ENCODE assay signal across 17 cellular contexts in the genomic region with DNA sequence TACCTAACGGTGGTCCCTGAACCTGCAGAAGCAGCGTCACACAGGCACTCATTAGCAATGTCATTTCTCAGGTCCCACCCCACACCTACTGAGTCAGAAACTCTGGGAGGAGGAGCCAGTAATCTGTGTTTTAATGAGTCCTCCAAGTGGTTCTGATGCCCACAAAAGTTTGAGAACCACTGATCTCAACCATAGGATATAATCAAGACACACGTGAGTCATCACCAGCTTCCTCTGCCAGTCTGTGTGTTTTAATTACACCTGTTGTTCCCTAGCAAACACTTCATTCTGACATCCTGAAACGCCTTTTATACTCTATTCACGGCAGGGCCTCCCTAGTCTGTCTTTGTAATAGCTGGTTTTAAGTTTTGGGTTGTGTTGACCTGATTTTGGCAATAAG. TPM values are rescaled to one million over a fixed set of nuclear protein-coding genes. Genes with fewer than 3 reads are reported as not detected.
A peak's percentile ranks its signal among the peaks of the same experiment; 100 is the strongest.
DNase-seq lines count a peak whose midpoint lies in the region; ATAC-seq and TF ChIP-seq lines count a peak whose summit lies in the region.
"Had no signal": no experiment of that assay in that cellular context is flagged by ENCODE, and none has a peak within 500 bp of the region (broad histone marks: within the 10 kb centered on the region; RNA-seq: fewer than 3 reads in every experiment).

No MANE protein-coding gene starts in this region.

- H3K9ac ChIP-seq in mammary epithelial cell (ENCODE audit: insufficient read depth, low read length): no peak overlapping the region
- H3K9ac ChIP-seq: BLaER1 had no signal

- no peaks in the 10 kb centered on the region for H3K79me2 ChIP-seq in mammary epithelial cell (ENCODE audit: insufficient read depth, low read length)

- H3K4me2 ChIP-seq in mammary epithelial cell (ENCODE audit: insufficient read depth, low read depth, low read length): no peak overlapping the region
- H3K4me2 ChIP-seq: BLaER1 had no signal

- no peaks in the 10 kb centered on the region for H4K20me1 ChIP-seq in mammary epithelial cell (ENCODE audit: insufficient read depth, low read length)
- H4K20me1 ChIP-seq: BLaER1 had no signal

- in situ Hi-C loops in mammary epithelial cell (cut with MboI; ENCODE audit: low sequenced_read_pairs in 2 of 2): loop anchor here in 1 of 2 donors (25.0 kb wide), 1 partner anchor 595 kb away; a partner anchor contains a TSS

- BruUV-seq in mammary epithelial cell (replicated peaks; lab: Mats Ljungman, UMichigan): no TSS peak

- H3K27ac ChIP-seq in mammary epithelial cell (ENCODE audit: insufficient read depth, low read depth, low read length) (no peak overlapping the region), right cardiac atrium (ENCODE audit: low read length) (no peak overlapping the region)
- H3K27ac ChIP-seq: 22Rv1, BLaER1 had no signal

- no peaks in the 10 kb centered on the region for H3K36me3 ChIP-seq in mucosa of descending colon (ENCODE audit: low read depth)
- H3K36me3 ChIP-seq in mammary epithelial cell (ENCODE audit: insufficient read depth, low read length): no peaks in the 10 kb centered on the region
- H3K36me3 ChIP-seq: BLaER1 had no signal

- peak; percentile 22 for ATAC-seq in mucosa of descending colon
- ATAC-seq in right cardiac atrium: no peak

- H3K4me1 ChIP-seq in mucosa of descending colon (ENCODE audit: low read depth) (no peaks in the 10 kb centered on the region), mammary epithelial cell (ENCODE audit: insufficient read depth, low read length) (no peaks in the 10 kb centered on the region), right cardiac atrium (ENCODE audit: control insufficient read depth, insufficient read depth, low read length) (peaks cover 7% of the 10 kb centered on the region)
- H3K4me1 ChIP-seq: BLaER1 had no signal

- WGBS in mammary epithelial cell (ENCODE audit: low coverage, missing lambda C conversion rate): 51% methylated on average over 4 of the region's 5 CpGs
- WGBS in right cardiac atrium: 88% methylated on average over 5 of the region's 5 CpGs

- TF ChIP-seq CTCF in mucosa of descending colon (IDR thresholded peaks at IDR 0.05) (no peak), mammary epithelial cell (conservative IDR thresholded peaks at IDR 0.05 in 1 of 2, IDR thresholded peaks at IDR 0.05 in 1 of 2; ENCODE audit: extremely low read depth in 1 of 2, insufficient read depth in 1 of 2, low read depth in 1 of 2, low read length in 2 of 2) (no peak)

- H2AFZ ChIP-seq in mammary epithelial cell (ENCODE audit: low read depth, low read length): no peak overlapping the region

- H3K9me3 ChIP-seq in mucosa of descending colon (no peaks in the 10 kb centered on the region), mammary epithelial cell (replicated peaks; ENCODE audit: insufficient read depth, low read length) (no peaks in the 10 kb centered on the region), right cardiac atrium (ENCODE audit: control insufficient read depth, low read length) (no peaks in the 10 kb centered on the region)
- H3K9me3 ChIP-seq: BLaER1 had no signal

- no peaks in the 10 kb centered on the region for H3K27me3 ChIP-seq in mammary epithelial cell (ENCODE audit: insufficient read depth, low read length)
- no peaks in the 10 kb centered on the region for H3K27me3 ChIP-seq in right cardiac atrium (ENCODE audit: control insufficient read depth, insufficient read depth)
- H3K27me3 ChIP-seq: BLaER1 had no signal

- CTCF ChIA-PET in mammary epithelial cell (lab: Charles Lee; ENCODE audit: low non-redundant PET): no interaction called here

- H3K4me3 ChIP-seq in mucosa of descending colon: no peak overlapping the region
- H3K4me3 ChIP-seq in mammary epithelial cell (replicated peaks in 1 of 3; ENCODE audit: insufficient read depth in 1 of 3, low read depth in 2 of 3, low read length in 3 of 3): no peak overlapping the region
- no peak overlapping the region for H3K4me3 ChIP-seq in right cardiac atrium (ENCODE audit: low read length)
- H3K4me3 ChIP-seq: BLaER1 had no signal

- intact Hi-C loops in mucosa of descending colon (cut with DNase I, micrococcal nuclease): no loop called here
- intact Hi-C loops in mammary epithelial cell (cut with micrococcal nuclease): no loop called here
- intact Hi-C loops in right cardiac atrium (cut with DNase I): no loop called here

- peak; percentile 22 for DNase-seq in NCI-H146 (lab: John Stamatoyannopoulos, UW)
- no peak for DNase-seq in NCI-H146 treated with DMSO at 0.1 percent for 48 hours (lab: John Stamatoyannopoulos, UW; ENCODE audit: unreplicated experiment)
- DNase-seq in M059J (ENCODE audit: low read depth): peak; percentile 28
- peak; percentile 59 for DNase-seq in NCI-H345 (lab: John Stamatoyannopoulos, UW)
- no peak for DNase-seq in mucosa of descending colon
- no peak for DNase-seq in COLO668 (lab: John Stamatoyannopoulos, UW; ENCODE audit: unreplicated experiment)
- no peak for DNase-seq in mammary epithelial cell
- DNase-seq in right cardiac atrium: no peak
- DNase-seq: CD8-positive, alpha-beta memory T cell; DMS 273 treated with DMSO at 0.1 percent for 48 hours; HCEC 1CT; Karpas-422; NCI-H1694 treated with DMSO at 0.1 percent for 48 hours; NCI-H82; SHP77 treated with DMSO at 0.1 percent for 48 hours had no signal

- dilution Hi-C loops in mammary epithelial cell (cut with HindIII; ENCODE audit: low sequenced_read_pairs): no loop called here

RNA-seq across cellular contexts. Expression of a gene that starts 5.8 kb away (rescaled TPM):
- total RNA-seq in M059J (2014; rRNA removed; shearing (Covaris generic)): 0.17 and 0.32 TPM in 2 replicates
- total RNA-seq in mucosa of descending colon: under 1 TPM; 0.20 to 0.82 (median 0.39) TPM
- total RNA-seq in mammary epithelial cell: under 1 TPM; 0.12 to 0.17 TPM
- 0.05 TPM for polyA plus RNA-seq in mammary epithelial cell
- polyA minus RNA-seq in mammary epithelial cell: not detected
- total RNA-seq in right cardiac atrium: 1 to 10 TPM; 3.9 to 7.4 (median 4.7) TPM
- 2.1 TPM for polyA plus RNA-seq in right cardiac atrium
- polyA plus RNA-seq: CD8-positive, alpha-beta memory T cell had no signal

Comparison
In these comparisons a context has a peak if more than half of its experiments do, and no peak if none do; other contexts are left out.
1. DNase-seq: peak in NCI-H146 (single experiment), M059J (single experiment) and NCI-H345 (single experiment); none in NCI-H146 treated with DMSO at 0.1 percent for 48 hours (single experiment), mucosa of descending colon (0 of 3), COLO668 (single experiment), mammary epithelial cell (single experiment) and right cardiac atrium (0 of 3).